In the genomic region with DNA sequence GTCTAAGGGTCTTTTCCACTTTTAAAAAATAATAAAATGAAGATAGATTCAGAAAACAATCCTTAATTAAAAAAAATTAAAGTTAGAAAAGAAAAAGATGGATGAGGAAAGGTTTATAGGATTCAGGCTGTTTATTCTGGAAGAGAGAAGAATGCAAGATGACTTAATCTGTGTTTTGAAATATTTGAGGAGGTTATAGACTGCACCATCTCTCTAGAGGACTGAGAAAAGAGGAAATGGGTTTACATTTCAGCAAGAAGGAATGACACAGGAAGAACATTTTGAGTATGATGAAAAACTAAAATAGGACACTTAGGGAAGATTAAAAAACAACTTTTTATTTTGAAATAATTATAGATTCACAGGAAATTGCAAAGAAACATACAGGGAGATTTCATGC, we compare ENCODE assay signal across 11 cellular contexts.
A peak's percentile ranks its signal among the peaks of the same experiment; 100 is the strongest.
DNase-seq lines count a peak whose midpoint lies in the region; ATAC-seq and TF ChIP-seq lines count a peak whose summit lies in the region.
"Had no signal": no experiment of that assay in that cellular context is flagged by ENCODE, and none has a peak within 500 bp of the region (broad histone marks: within the 10 kb centered on the region; RNA-seq: fewer than 3 reads in every experiment).

No MANE protein-coding gene starts in this region.

- intact Hi-C loops in naive thymus-derived CD4-positive, alpha-beta T cell (cut with micrococcal nuclease), result no loop called here

- H3K27me3 Mint-ChIP-seq in naive thymus-derived CD4-positive, alpha-beta T cell, result no peaks in the 10 kb centered on the region
- H3K27me3 Mint-ChIP-seq in stimulated activated naive CD8-positive, alpha-beta T cell treated with anti-CD3 and anti-CD28 coated beads, Interleukin-15, amount 100 ng/mL, for 72 hours, result no peaks in the 10 kb centered on the region

- TF ChIP-seq CTCF in HEK293 (tag by site-specific recombination; IDR thresholded peaks at IDR 0.05), result no peak

- peak overlapping the region in 8 of 10 donors; percentile 1 to 63 (median 23) for H3K4me3 Mint-ChIP-seq in naive thymus-derived CD4-positive, alpha-beta T cell
- H3K4me3 Mint-ChIP-seq in stimulated activated naive CD8-positive, alpha-beta T cell treated with anti-CD3 and anti-CD28 coated beads, Interleukin-15, amount 100 ng/mL, for 72 hours, result no peak overlapping the region

- no peaks in the 10 kb centered on the region for H3K27me3 ChIP-seq in naive thymus-derived CD4-positive, alpha-beta T cell (ENCODE audit: control insufficient read depth in 2 of 2, insufficient read depth in 2 of 2, low read length in 2 of 2)

- peaks cover 0 to 22% (median 8%) of the 10 kb centered on the region in 5 donors for H3K36me3 Mint-ChIP-seq in naive thymus-derived CD4-positive, alpha-beta T cell

- peaks cover 22 to 85% (median 72%) of the 10 kb centered on the region in 7 donors for H3K4me1 Mint-ChIP-seq in naive thymus-derived CD4-positive, alpha-beta T cell
- H3K4me1 Mint-ChIP-seq in stimulated activated naive CD8-positive, alpha-beta T cell treated with anti-CD3 and anti-CD28 coated beads, Interleukin-15, amount 100 ng/mL, for 72 hours, result peaks cover 64% of the 10 kb centered on the region

- ATAC-seq in GM18502 (IDR thresholded peaks at IDR 0.05; ENCODE audit: poor library complexity, unreplicated experiment) (peak; percentile 63), HG03439 (IDR thresholded peaks at IDR 0.05; ENCODE audit: unreplicated experiment) (no peak)
- peak; percentile 57 for ATAC-seq in naive thymus-derived CD4-positive, alpha-beta T cell
- no peak for ATAC-seq in stimulated activated naive CD8-positive, alpha-beta T cell treated with anti-CD3 and anti-CD28 coated beads, Interleukin-15, amount 100 ng/mL, for 72 hours

- CTCF ChIA-PET in HEK293 (lab: Yijun Ruan, JAX), result no interaction called here
- CTCF ChIA-PET in naive thymus-derived CD4-positive, alpha-beta T cell (lab: Charles Lee), result interaction anchor here (0.7 kb wide), 1 partner anchor 98 kb away, joined by 3 read pairs; no protein-coding TSS in a partner anchor

- peaks cover 18% of the 10 kb centered on the region for H3K4me1 ChIP-seq in HEK293 (ENCODE audit: control insufficient read depth, insufficient read depth, low read length)
- H3K4me1 ChIP-seq in naive thymus-derived CD4-positive, alpha-beta T cell (ENCODE audit: control insufficient read depth in 2 of 2, insufficient read depth in 2 of 2, low read length in 2 of 2), result peaks cover 0 to 4% of the 10 kb centered on the region in 2 donors

- H3K9me3 ChIP-seq in HEK293 (ENCODE audit: control insufficient read depth, insufficient read depth, low read depth, low read length), result no peaks in the 10 kb centered on the region
- H3K9me3 ChIP-seq in naive thymus-derived CD4-positive, alpha-beta T cell (ENCODE audit: control insufficient read depth in 2 of 3, low read length in 3 of 3), result no peaks in the 10 kb centered on the region
- H3K9me3 ChIP-seq: SK-N-SH had no signal

- H3K36me3 ChIP-seq in HEK293 (ENCODE audit: control insufficient read depth in 2 of 2, insufficient read depth in 1 of 2, low read length in 2 of 2), result no peaks in the 10 kb centered on the region
- no peaks in the 10 kb centered on the region for H3K36me3 ChIP-seq in naive thymus-derived CD4-positive, alpha-beta T cell (ENCODE audit: control insufficient read depth in 2 of 3, insufficient read depth in 3 of 3, low read length in 3 of 3)

- POLR2A ChIA-PET in HEK293 (lab: Yijun Ruan, JAX), result no interaction called here
- POLR2A ChIA-PET in naive thymus-derived CD4-positive, alpha-beta T cell (lab: Charles Lee), result no interaction called here

- no peak overlapping the region for H3K27ac ChIP-seq in HEK293 (ENCODE audit: extremely low read depth, low read depth, low read length)
- H3K27ac ChIP-seq in naive thymus-derived CD4-positive, alpha-beta T cell (ENCODE audit: low read depth, low read length), result no peak overlapping the region

- DNase-seq in SIG-M5 treated with dmso at 0.1 percent for 504 hours (lab: John Stamatoyannopoulos, UW; ENCODE audit: unreplicated experiment) (peak; percentile 83), NCI-H128 (lab: John Stamatoyannopoulos, UW; ENCODE audit: unreplicated experiment) (no peak)
- no peak for DNase-seq in naive thymus-derived CD4-positive, alpha-beta T cell
- DNase-seq in activated naive CD4-positive, alpha-beta T cell treated with Interleukin-2 at 50 U/mL for 16 hours, result no peak
- DNase-seq in stimulated activated naive CD8-positive, alpha-beta T cell treated with anti-CD3 and anti-CD28 coated beads, Interleukin-15, amount 100 ng/mL, for 72 hours, result no peak
- DNase-seq: DND-41, MM.1S, SK-N-SH had no signal

- no peak overlapping the region for H3K4me3 ChIP-seq in HEK293 (ENCODE audit: low read depth, low read length)
- no peak overlapping the region for H3K4me3 ChIP-seq in naive thymus-derived CD4-positive, alpha-beta T cell (ENCODE audit: low read length)

- peak overlapping the region in 4 of 9 donors; percentile 0 to 35 (median 11) for H3K27ac Mint-ChIP-seq in naive thymus-derived CD4-positive, alpha-beta T cell
- no peak overlapping the region for H3K27ac Mint-ChIP-seq in stimulated activated naive CD8-positive, alpha-beta T cell treated with anti-CD3 and anti-CD28 coated beads, Interleukin-15, amount 100 ng/mL, for 72 hours

- peaks cover 0 to 6% (median 0%) of the 10 kb centered on the region in 11 donors for H3K9me3 Mint-ChIP-seq in naive thymus-derived CD4-positive, alpha-beta T cell
- H3K9me3 Mint-ChIP-seq in stimulated activated naive CD8-positive, alpha-beta T cell treated with anti-CD3 and anti-CD28 coated beads, Interleukin-15, amount 100 ng/mL, for 72 hours, result peaks cover 10 to 21% of the 10 kb centered on the region in 2 donors

TF ChIP-seq in HEK293, 187 proteins besides CTCF, POLR2A, EP300 and RAD21:
- no peak for TF ChIP-seq ZNF184 (tag by site-specific recombination; IDR thresholded peaks at IDR 0.05)
- TF ChIP-seq, protein P1, sequence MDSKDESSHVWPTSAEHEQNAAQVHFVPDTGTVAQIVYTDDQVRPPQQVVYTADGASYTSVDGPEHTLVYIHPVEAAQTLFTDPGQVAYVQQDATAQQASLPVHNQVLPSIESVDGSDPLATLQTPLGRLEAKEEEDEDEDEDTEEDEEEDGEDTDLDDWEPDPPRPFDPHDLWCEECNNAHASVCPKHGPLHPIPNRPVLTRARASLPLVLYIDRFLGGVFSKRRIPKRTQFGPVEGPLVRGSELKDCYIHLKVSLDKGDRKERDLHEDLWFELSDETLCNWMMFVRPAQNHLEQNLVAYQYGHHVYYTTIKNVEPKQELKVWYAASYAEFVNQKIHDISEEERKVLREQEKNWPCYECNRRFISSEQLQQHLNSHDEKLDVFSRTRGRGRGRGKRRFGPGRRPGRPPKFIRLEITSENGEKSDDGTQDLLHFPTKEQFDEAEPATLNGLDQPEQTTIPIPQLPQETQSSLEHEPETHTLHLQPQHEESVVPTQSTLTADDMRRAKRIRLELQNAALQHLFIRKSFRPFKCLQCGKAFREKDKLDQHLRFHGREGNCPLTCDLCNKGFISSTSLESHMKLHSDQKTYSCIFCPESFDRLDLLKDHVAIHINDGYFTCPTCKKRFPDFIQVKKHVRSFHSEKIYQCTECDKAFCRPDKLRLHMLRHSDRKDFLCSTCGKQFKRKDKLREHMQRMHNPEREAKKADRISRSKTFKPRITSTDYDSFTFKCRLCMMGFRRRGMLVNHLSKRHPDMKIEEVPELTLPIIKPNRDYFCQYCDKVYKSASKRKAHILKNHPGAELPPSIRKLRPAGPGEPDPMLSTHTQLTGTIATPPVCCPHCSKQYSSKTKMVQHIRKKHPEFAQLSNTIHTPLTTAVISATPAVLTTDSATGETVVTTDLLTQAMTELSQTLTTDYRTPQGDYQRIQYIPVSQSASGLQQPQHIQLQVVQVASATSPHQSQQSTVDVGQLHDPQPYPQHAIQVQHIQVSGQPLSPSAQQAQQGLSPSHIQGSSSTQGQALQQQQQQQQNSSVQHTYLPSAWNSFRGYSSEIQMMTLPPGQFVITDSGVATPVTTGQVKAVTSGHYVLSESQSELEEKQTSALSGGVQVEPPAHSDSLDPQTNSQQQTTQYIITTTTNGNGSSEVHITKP (tag by site-specific recombination; IDR thresholded peaks at IDR 0.05), result peak; percentile 17; the same call in 1 of the 2 replicates
- TF ChIP-seq, protein P2, sequence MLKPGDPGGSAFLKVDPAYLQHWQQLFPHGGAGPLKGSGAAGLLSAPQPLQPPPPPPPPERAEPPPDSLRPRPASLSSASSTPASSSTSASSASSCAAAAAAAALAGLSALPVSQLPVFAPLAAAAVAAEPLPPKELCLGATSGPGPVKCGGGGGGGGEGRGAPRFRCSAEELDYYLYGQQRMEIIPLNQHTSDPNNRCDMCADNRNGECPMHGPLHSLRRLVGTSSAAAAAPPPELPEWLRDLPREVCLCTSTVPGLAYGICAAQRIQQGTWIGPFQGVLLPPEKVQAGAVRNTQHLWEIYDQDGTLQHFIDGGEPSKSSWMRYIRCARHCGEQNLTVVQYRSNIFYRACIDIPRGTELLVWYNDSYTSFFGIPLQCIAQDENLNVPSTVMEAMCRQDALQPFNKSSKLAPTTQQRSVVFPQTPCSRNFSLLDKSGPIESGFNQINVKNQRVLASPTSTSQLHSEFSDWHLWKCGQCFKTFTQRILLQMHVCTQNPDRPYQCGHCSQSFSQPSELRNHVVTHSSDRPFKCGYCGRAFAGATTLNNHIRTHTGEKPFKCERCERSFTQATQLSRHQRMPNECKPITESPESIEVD (tag by site-specific recombination; IDR thresholded peaks at IDR 0.05), result peak; percentile 54

Comparison
In these comparisons a context has a peak if more than half of its experiments do, and no peak if none do; other contexts are left out.
1. ATAC-seq: peak in GM18502 (single experiment) and naive thymus-derived CD4-positive, alpha-beta T cell (single experiment); none in stimulated activated naive CD8-positive, alpha-beta T cell treated with anti-CD3 and anti-CD28 coated beads, Interleukin-15, amount 100 ng/mL, for 72 hours (single experiment) and HG03439 (single experiment).
2. H3K4me3 Mint-ChIP-seq: peak in naive thymus-derived CD4-positive, alpha-beta T cell (8 of 10); none in stimulated activated naive CD8-positive, alpha-beta T cell treated with anti-CD3 and anti-CD28 coated beads, Interleukin-15, amount 100 ng/mL, for 72 hours (0 of 2).